ENCODE assay signal across 8 cellular contexts in genomic region chr9:104780796-104781395, GRCh38. TPM values are rescaled to one million over a fixed set of nuclear protein-coding genes. Genes with fewer than 3 reads are reported as not detected.
A peak's percentile ranks its signal among the peaks of the same experiment; 100 is the strongest.
DNase-seq lines count a peak whose midpoint lies in the region; ATAC-seq and TF ChIP-seq lines count a peak whose summit lies in the region.

No MANE protein-coding gene starts in this region.

- no peak overlapping the region for H3K27ac ChIP-seq in PC-9

- peaks cover 6% of the 10 kb centered on the region for H4K20me1 ChIP-seq in PC-9 (ENCODE audit: insufficient read depth)

- no peaks in the 10 kb centered on the region for H3K4me1 ChIP-seq in PC-9 (replicated peaks; ENCODE audit: insufficient read depth)

- H3K9me3 ChIP-seq in PC-9 (ENCODE audit: insufficient read depth, low read depth), result no peaks in the 10 kb centered on the region

- peaks cover 11% of the 10 kb centered on the region for H3F3A ChIP-seq in PC-9 (ENCODE audit: insufficient read depth, low read depth)

- H3K27me3 ChIP-seq in PC-9 (ENCODE audit: insufficient read depth, low read depth), result no peaks in the 10 kb centered on the region

- TF ChIP-seq CTCF in GM12864 (IDR thresholded peaks at IDR 0.05; ENCODE audit: low read depth, low read length, missing control alignments) (peak; percentile 19), PC-9 (conservative IDR thresholded peaks at IDR 0.05) (peak; percentile 66), fibroblast of villous mesenchyme (IDR thresholded peaks at IDR 0.05; ENCODE audit: insufficient read depth, low read depth, low read length) (peak; percentile 41)

- intact Hi-C loops in PC-9 (cut with micrococcal nuclease; ENCODE audit: unreplicated experiment), result loop anchor here (1.0 to 5.0 kb wide), 5 partner anchors 82 to 938 kb away; partner anchors contain the start of gene ABCA1

- ATAC-seq in HG02870 (IDR thresholded peaks at IDR 0.05; ENCODE audit: unreplicated experiment), result peak; percentile 48
- no peak for ATAC-seq in HG02798 (IDR thresholded peaks at IDR 0.05; ENCODE audit: poor library complexity, unreplicated experiment)
- ATAC-seq in HG02571 (IDR thresholded peaks at IDR 0.05; ENCODE audit: unreplicated experiment), result no peak

- H3K9me2 ChIP-seq in PC-9 (ENCODE audit: insufficient read depth), result no peaks in the 10 kb centered on the region

- no peak overlapping the region for H3K4me2 ChIP-seq in PC-9

- H3K4me3 ChIP-seq in GM12864 (ENCODE audit: low read depth, low read length) (no peak overlapping the region), PC-9 (no peak overlapping the region), fibroblast of villous mesenchyme (ENCODE audit: low read depth, low read length) (no peak overlapping the region)

- no peaks in the 10 kb centered on the region for H3K79me2 ChIP-seq in PC-9 (ENCODE audit: low read depth)

- POLR2A ChIA-PET in PC-9 (lab: Charles Lee; ENCODE audit: unreplicated experiment), result interaction anchor here (0.7 kb wide), 1 partner anchor 275 kb away, joined by 6 read pairs; no protein-coding TSS in a partner anchor

- no peak overlapping the region for H2AFZ ChIP-seq in PC-9

- CTCF ChIA-PET in PC-9 (lab: Charles Lee), result no interaction called here

- no peak for DNase-seq in GM12864 (ENCODE audit: low read depth)
- DNase-seq in PC-9, result peak in 1 of 2 experiments; percentile 43
- DNase-seq in fibroblast of villous mesenchyme (ENCODE audit: low read depth), result peak; percentile 22
- DNase-seq in NK-92 treated with Interleukin-12 subunit alpha and Interleukin-12 subunit beta, amount 100 ng/mL, for 24 hours (lab: John Stamatoyannopoulos, UW), result no peak
- no peak for DNase-seq in NCI-H1417 treated with DMSO at 0.1 percent for 48 hours (lab: John Stamatoyannopoulos, UW)

- H3K36me3 ChIP-seq in PC-9 (ENCODE audit: low read depth), result peaks cover 31% of the 10 kb centered on the region

- no TSS peak for BruUV-seq in PC-9 (replicated peaks; lab: Mats Ljungman, UMichigan)

RNA-seq across cellular contexts. Expression of gene NIPSNAP3B, which starts 17.0 kb away (rescaled TPM):
- total RNA-seq in PC-9 (2021), result 3.1 and 4.1 TPM in 2 replicates
- total RNA-seq in fibroblast of villous mesenchyme, result 0.97 and 1.3 TPM in 2 replicates

RNA-seq across cellular contexts. Expression of gene NIPSNAP3A, which starts 33.4 kb away (rescaled TPM):
- 19.8 and 21.4 TPM in 2 replicates for total RNA-seq in PC-9 (2021)
- total RNA-seq in fibroblast of villous mesenchyme, result 40.6 and 51.4 TPM in 2 replicates
